In genomic region chrY:16601626-16602025, GRCh38 we compare ENCODE assay signal across 28 cellular contexts.
"Had no signal": no experiment of that assay in that cellular context is flagged by ENCODE, and none has a peak within 500 bp of the region (broad histone marks: within the 10 kb centered on the region; RNA-seq: fewer than 3 reads in every experiment).

No MANE protein-coding gene starts in this region.

- ATAC-seq: effector memory CD8-positive, alpha-beta T cell; esophagus mucosa; gastrocnemius medialis; heart left ventricle; left cardiac atrium; left lung; left ventricle myocardium superior; lower lobe of right lung; mucosa of descending colon; naive thymus-derived CD8-positive, alpha-beta T cell had no signal

- H3K4me2 ChIP-seq: hepatocyte had no signal

- H3K4me1 ChIP-seq: colonic mucosa, esophagus squamous epithelium, gastrocnemius medialis, heart left ventricle, left lung, lower lobe of right lung had no signal

- H3K36me3 ChIP-seq: colonic mucosa, esophagus squamous epithelium, gastrocnemius medialis, heart left ventricle, left lung, lower lobe of right lung had no signal

- H3K27me3 Mint-ChIP-seq: dendritic cell treated with granulocyte-macrophage colony-stimulating factor and Interleukin-4, amounts not matched to agents 40 ng/mL and 50 ng/mL, for 4 days; effector memory CD8-positive, alpha-beta T cell; naive B cell; naive thymus-derived CD8-positive, alpha-beta T cell had no signal

- H3K4me1 Mint-ChIP-seq: endodermal cell; immature natural killer cell; mesothelial cell of epicardium; naive B cell; naive thymus-derived CD8-positive, alpha-beta T cell had no signal

- H3K36me3 Mint-ChIP-seq: immature natural killer cell; mesothelial cell of epicardium; naive B cell; naive thymus-derived CD8-positive, alpha-beta T cell had no signal

- H3K79me2 ChIP-seq: hepatocyte had no signal

- H3K4me3 Mint-ChIP-seq: dendritic cell treated with granulocyte-macrophage colony-stimulating factor and Interleukin-4, amounts not matched to agents 40 ng/mL and 50 ng/mL, for 4 days; effector memory CD8-positive, alpha-beta T cell; endodermal cell; immature natural killer cell; mesothelial cell of epicardium; naive B cell; naive thymus-derived CD8-positive, alpha-beta T cell had no signal

- H3K4me3 ChIP-seq: colonic mucosa, esophagus squamous epithelium, gastrocnemius medialis, heart left ventricle, hepatocyte, left lung, lower lobe of right lung, mucosa of descending colon had no signal

- H3K9me3 Mint-ChIP-seq: endodermal cell, mesothelial cell of epicardium had no signal

- FAIRE-seq: endometrium, kidney had no signal

- DNase-seq: colonic mucosa; cortex of kidney; effector CD8-positive, alpha-beta T cell; effector memory CD8-positive, alpha-beta T cell; endodermal cell; erythroblast; esophagus squamous epithelium; foreskin fibroblast; foreskin melanocyte; gastrocnemius medialis; heart left ventricle; hypothalamus; immature natural killer cell; islet precursor cell; kidney; left cardiac atrium; left lung; left ventricle myocardium superior; lower lobe of right lung; mucosa of descending colon; naive B cell; naive thymus-derived CD8-positive, alpha-beta T cell had no signal

- H3K27ac Mint-ChIP-seq: dendritic cell treated with granulocyte-macrophage colony-stimulating factor and Interleukin-4, amounts not matched to agents 40 ng/mL and 50 ng/mL, for 4 days; effector memory CD8-positive, alpha-beta T cell; endodermal cell; immature natural killer cell; mesothelial cell of epicardium; naive B cell; naive thymus-derived CD8-positive, alpha-beta T cell had no signal

- H3K27ac ChIP-seq: colonic mucosa, epithelial cell of prostate, esophagus squamous epithelium, gastrocnemius medialis, heart left ventricle, hepatocyte, left lung, lower lobe of right lung had no signal

- H3K27me3 ChIP-seq: colonic mucosa, esophagus squamous epithelium, gastrocnemius medialis, heart left ventricle, hepatocyte, left lung had no signal
